ENCODE assay signal across 8 cellular contexts in the genomic region with DNA sequence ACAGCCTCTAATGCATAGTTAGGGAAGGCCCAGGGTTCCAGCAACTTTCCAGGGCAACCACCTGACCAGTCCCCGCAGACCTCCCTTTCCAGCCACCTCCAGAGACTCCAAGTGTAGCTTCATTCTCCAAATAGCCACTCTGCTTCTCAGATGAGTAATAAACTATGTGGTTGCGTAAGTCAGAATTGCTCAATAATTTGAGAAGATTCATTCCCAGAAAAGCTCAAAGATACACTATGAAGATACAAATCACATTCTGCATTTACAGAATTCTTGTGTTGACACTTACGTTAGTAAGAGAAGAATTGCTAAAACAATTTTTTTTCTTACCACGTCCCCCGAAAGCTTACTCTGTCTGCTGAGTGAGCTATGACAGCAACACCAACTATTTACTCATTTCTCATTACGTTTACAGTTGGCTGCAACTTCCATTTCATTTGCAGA. TPM values are rescaled to one million over a fixed set of nuclear protein-coding genes. Genes with fewer than 3 reads are reported as not detected.
DNase-seq lines count a peak whose midpoint lies in the region; ATAC-seq and TF ChIP-seq lines count a peak whose summit lies in the region.

No MANE protein-coding gene starts in this region.

- H2AFZ ChIP-seq in neural progenitor cell (replicated peaks), result no peak overlapping the region

- POLR2A ChIA-PET in HEK293 (lab: Yijun Ruan, JAX), result interaction anchor here (0.6 to 1.2 kb wide), 2 partner anchors 107 to 134 kb away, joined by 3 read pairs; partner anchors contain the start of genes MRPL57 and SKA3

- no peak overlapping the region for H3K27ac Mint-ChIP-seq in neural progenitor cell
- H3K27ac Mint-ChIP-seq in activated naive CD4-positive, alpha-beta T cell treated with anti-CD3 and anti-CD28 coated beads, Interleukin-2, amount 10 ng/mL, durations not matched to agents 7 days and 5 days, result no peak overlapping the region

- H3K27me3 Mint-ChIP-seq in neural progenitor cell (ENCODE audit: insufficient read depth, low read depth), result peaks cover 2% of the 10 kb centered on the region
- H3K27me3 Mint-ChIP-seq in activated naive CD4-positive, alpha-beta T cell treated with anti-CD3 and anti-CD28 coated beads, Interleukin-2, amount 10 ng/mL, durations not matched to agents 7 days and 5 days, result peaks cover 3% of the 10 kb centered on the region

- H3K9me3 ChIP-seq in HEK293 (ENCODE audit: control insufficient read depth, insufficient read depth, low read depth, low read length) (no peaks in the 10 kb centered on the region), skeletal muscle tissue (ENCODE audit: control insufficient read depth in 3 of 3, low read length in 3 of 3) (no peaks in the 10 kb centered on the region), neural progenitor cell (ENCODE audit: low read depth) (no peaks in the 10 kb centered on the region)

- no peaks in the 10 kb centered on the region for H3K4me1 ChIP-seq in HEK293 (ENCODE audit: control insufficient read depth, insufficient read depth, low read length)
- H3K4me1 ChIP-seq in skeletal muscle tissue (ENCODE audit: control insufficient read depth in 3 of 3, insufficient read depth in 3 of 3, low read length in 3 of 3), result peaks cover 2 to 6% (median 3%) of the 10 kb centered on the region in 3 donors
- H3K4me1 ChIP-seq in neural progenitor cell, result peaks cover 3% of the 10 kb centered on the region

- H3K9ac ChIP-seq in skeletal muscle tissue (ENCODE audit: low read depth in 1 of 3, low read length in 3 of 3) (peak overlapping the region in 1 of 3 donors; percentile 28), neural progenitor cell (no peak overlapping the region)

- no peaks in the 10 kb centered on the region for H3K36me3 ChIP-seq in HEK293 (ENCODE audit: control insufficient read depth in 2 of 2, insufficient read depth in 1 of 2, low read length in 2 of 2)
- H3K36me3 ChIP-seq in skeletal muscle tissue (ENCODE audit: control insufficient read depth in 3 of 3, insufficient read depth in 3 of 3, low read length in 3 of 3), result no peaks in the 10 kb centered on the region
- no peaks in the 10 kb centered on the region for H3K36me3 ChIP-seq in neural progenitor cell

- H3K27me3 ChIP-seq in skeletal muscle tissue (ENCODE audit: control insufficient read depth in 3 of 3, insufficient read depth in 3 of 3, low read length in 3 of 3) (no peaks in the 10 kb centered on the region), neural progenitor cell (no peaks in the 10 kb centered on the region)

- H3K4me2 ChIP-seq in neural progenitor cell, result no peak overlapping the region

- no peaks in the 10 kb centered on the region for H4K20me1 ChIP-seq in neural progenitor cell (ENCODE audit: low read depth)

- no peaks in the 10 kb centered on the region for H3K36me3 Mint-ChIP-seq in neural progenitor cell
- no peaks in the 10 kb centered on the region for H3K36me3 Mint-ChIP-seq in activated naive CD4-positive, alpha-beta T cell treated with anti-CD3 and anti-CD28 coated beads, Interleukin-2, amount 10 ng/mL, durations not matched to agents 7 days and 5 days

- DNase-seq in Right ventricle myocardium superior (no peak), neural progenitor cell (ENCODE audit: low spot score) (no peak), KG1 (lab: John Stamatoyannopoulos, UW) (no peak)
- DNase-seq in activated naive CD4-positive, alpha-beta T cell treated with anti-CD3 and anti-CD28 coated beads, Interleukin-2, amount 10 ng/mL, durations not matched to agents 7 days and 5 days, result no peak

- no peak overlapping the region for H3K4me3 ChIP-seq in HEK293 (ENCODE audit: low read depth, low read length)
- H3K4me3 ChIP-seq in skeletal muscle tissue (ENCODE audit: low read length in 3 of 3), result peak overlapping the region in 1 of 3 donors; percentile 45
- H3K4me3 ChIP-seq in neural progenitor cell, result no peak overlapping the region

- peaks cover 2% of the 10 kb centered on the region for H3K4me1 Mint-ChIP-seq in neural progenitor cell
- H3K4me1 Mint-ChIP-seq in activated naive CD4-positive, alpha-beta T cell treated with anti-CD3 and anti-CD28 coated beads, Interleukin-2, amount 10 ng/mL, durations not matched to agents 7 days and 5 days, result peaks cover 18% of the 10 kb centered on the region

- peaks cover 2% of the 10 kb centered on the region for H3F3A ChIP-seq in neural progenitor cell (ENCODE audit: low read depth)

- no peaks in the 10 kb centered on the region for H3K9me3 Mint-ChIP-seq in neural progenitor cell
- H3K9me3 Mint-ChIP-seq in activated naive CD4-positive, alpha-beta T cell treated with anti-CD3 and anti-CD28 coated beads, Interleukin-2, amount 10 ng/mL, durations not matched to agents 7 days and 5 days, result no peaks in the 10 kb centered on the region

- no peaks in the 10 kb centered on the region for H3K79me2 ChIP-seq in neural progenitor cell (ENCODE audit: low read depth)

- no peak for TF ChIP-seq CTCF in HEK293 (tag by site-specific recombination; IDR thresholded peaks at IDR 0.05)
- no peak for TF ChIP-seq CTCF in neural progenitor cell (IDR thresholded peaks at IDR 0.05)

- intact Hi-C loops in Right ventricle myocardium superior (cut with DNase I), result loop anchor here (10.0 kb wide), 1 partner anchor 55 kb away; no protein-coding TSS in a partner anchor

- CTCF ChIA-PET in HEK293 (lab: Yijun Ruan, JAX), result no interaction called here
- CTCF ChIA-PET in activated naive CD4-positive, alpha-beta T cell treated with anti-CD3 and anti-CD28 coated beads, Interleukin-2, amount 10 ng/mL, durations not matched to agents 7 days and 5 days (lab: Charles Lee), result interaction anchor here (0.6 kb wide), 1 partner anchor 125 kb away, joined by 3 read pairs; no protein-coding TSS in a partner anchor

- no peak overlapping the region for H3K27ac ChIP-seq in HEK293 (ENCODE audit: extremely low read depth, low read depth, low read length)
- H3K27ac ChIP-seq in skeletal muscle tissue (ENCODE audit: low read depth, low read length), result peak overlapping the region; percentile 19
- no peak overlapping the region for H3K27ac ChIP-seq in neural progenitor cell

- no peak overlapping the region for H3K4me3 Mint-ChIP-seq in neural progenitor cell
- H3K4me3 Mint-ChIP-seq in activated naive CD4-positive, alpha-beta T cell treated with anti-CD3 and anti-CD28 coated beads, Interleukin-2, amount 10 ng/mL, durations not matched to agents 7 days and 5 days, result no peak overlapping the region

- ATAC-seq in SK-N-SH treated with all-trans-retinoic acid at 6 μM for 48 hours, result peak; percentile 83
- peak; percentile 87 for ATAC-seq in Right ventricle myocardium superior (ENCODE audit: poor library complexity)
- no peak for ATAC-seq in GM19328 (IDR thresholded peaks at IDR 0.05; ENCODE audit: unreplicated experiment)

TF ChIP-seq in HEK293, 187 proteins besides CTCF, POLR2A, EP300 and RAD21 (continues in another document):
- 0 out of 2 replicates have a peak, but pooled peaks have one; percentile 25 for TF ChIP-seq ZNF366 (tag by site-specific recombination; conservative IDR thresholded peaks at IDR 0.05)
- TF ChIP-seq ZNF324 (tag by site-specific recombination; IDR thresholded peaks at IDR 0.05), result no peak
- TF ChIP-seq, protein P1, sequence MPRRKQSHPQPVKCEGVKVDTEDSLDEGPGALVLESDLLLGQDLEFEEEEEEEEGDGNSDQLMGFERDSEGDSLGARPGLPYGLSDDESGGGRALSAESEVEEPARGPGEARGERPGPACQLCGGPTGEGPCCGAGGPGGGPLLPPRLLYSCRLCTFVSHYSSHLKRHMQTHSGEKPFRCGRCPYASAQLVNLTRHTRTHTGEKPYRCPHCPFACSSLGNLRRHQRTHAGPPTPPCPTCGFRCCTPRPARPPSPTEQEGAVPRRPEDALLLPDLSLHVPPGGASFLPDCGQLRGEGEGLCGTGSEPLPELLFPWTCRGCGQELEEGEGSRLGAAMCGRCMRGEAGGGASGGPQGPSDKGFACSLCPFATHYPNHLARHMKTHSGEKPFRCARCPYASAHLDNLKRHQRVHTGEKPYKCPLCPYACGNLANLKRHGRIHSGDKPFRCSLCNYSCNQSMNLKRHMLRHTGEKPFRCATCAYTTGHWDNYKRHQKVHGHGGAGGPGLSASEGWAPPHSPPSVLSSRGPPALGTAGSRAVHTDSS (tag by site-specific recombination; IDR thresholded peaks at IDR 0.05), result no peak

TF ChIP-seq in SK-N-SH treated with all-trans-retinoic acid at 6 μM for 48 hours, 23 proteins besides CTCF, POLR2A, EP300 and RAD21:
- TF ChIP-seq ISL1 (CRISPR knock-in tag; IDR thresholded peaks at IDR 0.05), result peak; percentile 88
- peak; percentile 88; the same call in 1 of the 2 replicates for TF ChIP-seq TOX (CRISPR knock-in tag; IDR thresholded peaks at IDR 0.05; ENCODE audit: borderline replicate concordance)
- TF ChIP-seq ARNTL (CRISPR knock-in tag; IDR thresholded peaks at IDR 0.05; ENCODE audit: borderline replicate concordance, low read depth), result no peak
- TF ChIP-seq ESRRG (CRISPR knock-in tag; IDR thresholded peaks at IDR 0.05), result no peak
- TF ChIP-seq, protein P2, sequence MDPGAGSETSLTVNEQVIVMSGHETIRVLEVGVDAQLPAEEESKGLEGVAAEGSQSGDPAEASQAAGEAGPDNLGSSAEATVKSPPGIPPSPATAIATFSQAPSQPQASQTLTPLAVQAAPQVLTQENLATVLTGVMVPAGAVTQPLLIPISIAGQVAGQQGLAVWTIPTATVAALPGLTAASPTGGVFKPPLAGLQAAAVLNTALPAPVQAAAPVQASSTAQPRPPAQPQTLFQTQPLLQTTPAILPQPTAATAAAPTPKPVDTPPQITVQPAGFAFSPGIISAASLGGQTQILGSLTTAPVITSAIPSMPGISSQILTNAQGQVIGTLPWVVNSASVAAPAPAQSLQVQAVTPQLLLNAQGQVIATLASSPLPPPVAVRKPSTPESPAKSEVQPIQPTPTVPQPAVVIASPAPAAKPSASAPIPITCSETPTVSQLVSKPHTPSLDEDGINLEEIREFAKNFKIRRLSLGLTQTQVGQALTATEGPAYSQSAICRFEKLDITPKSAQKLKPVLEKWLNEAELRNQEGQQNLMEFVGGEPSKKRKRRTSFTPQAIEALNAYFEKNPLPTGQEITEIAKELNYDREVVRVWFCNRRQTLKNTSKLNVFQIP (CRISPR knock-in tag; IDR thresholded peaks at IDR 0.05; ENCODE audit: borderline replicate concordance, low read depth), result no peak; the same call in 1 of the 2 replicates

RNA-seq across cellular contexts. Expression of gene LATS2, which starts 8.2 kb away (rescaled TPM):
- total RNA-seq in Right ventricle myocardium superior, result 22.5 TPM
- 8.9 TPM for total RNA-seq in skeletal muscle tissue
- total RNA-seq in neural progenitor cell (ENCODE audit: low replicate concordance), result 15.2 and 18.4 TPM in 2 replicates
